In genomic region chr19:10450853-10451609, GRCh38 we compare ENCODE assay signal across 11 cellular contexts. TPM values are rescaled to one million over a fixed set of nuclear protein-coding genes. Genes with fewer than 3 reads are reported as not detected.
DNase-seq lines count a peak whose midpoint lies in the region; ATAC-seq, FAIRE-seq and TF ChIP-seq lines count a peak whose summit lies in the region.
"Had no signal": no experiment of that assay in that cellular context is flagged by ENCODE, and none has a peak within 500 bp of the region (broad histone marks: within the 10 kb centered on the region; RNA-seq: fewer than 3 reads in every experiment).

No MANE protein-coding gene starts in this region.

- H2AFZ ChIP-seq in HCT116 (ENCODE audit: low read depth, low read length, poor library complexity, severe bottlenecking) (no peak overlapping the region), HepG2 (ENCODE audit: low read length) (no peak overlapping the region), GM23248 (no peak overlapping the region)

- CTCF ChIA-PET in HCT116 (lab: Charles Lee) = interaction anchor here (0.7 kb wide), 1 partner anchor 17 kb away, joined by 3 read pairs; no protein-coding TSS in a partner anchor
- CTCF ChIA-PET in HepG2 (lab: Yijun Ruan, JAX; ENCODE audit: low intra/inter-chr PET ratio, low total read pairs) = no interaction called here

- peaks cover 0 to 15% of the 10 kb centered on the region in 2 experiments; a peak in 3 of 4 replicates for H3K36me3 ChIP-seq in HCT116 (ENCODE audit: control insufficient read depth in 1 of 2, insufficient read depth in 2 of 2, low read length in 2 of 2)
- no peaks in the 10 kb centered on the region; a peak in 1 of 5 replicates for H3K36me3 ChIP-seq in HepG2 (replicated peaks in 1 of 2; ENCODE audit: control insufficient read depth in 1 of 2, insufficient read depth in 2 of 2, low read length in 2 of 2)
- H3K36me3 ChIP-seq in GM23248 (ENCODE audit: low read depth) = no peaks in the 10 kb centered on the region

- H4K20me1 ChIP-seq in HCT116 (ENCODE audit: insufficient read depth) (peaks cover 3% of the 10 kb centered on the region; the same call in 1 of the 2 replicates), HepG2 (ENCODE audit: insufficient read depth, low read length) (no peaks in the 10 kb centered on the region), GM23248 (ENCODE audit: insufficient read depth) (no peaks in the 10 kb centered on the region)

- BruUV-seq in HCT116 (replicated peaks; lab: Mats Ljungman, UMichigan) (no TSS peak), HepG2 (replicated peaks; lab: Mats Ljungman, UMichigan) (no TSS peak)

- no peaks in the 10 kb centered on the region for H3F3A ChIP-seq in GM23248 (ENCODE audit: insufficient read depth)

- intact Hi-C loops in HCT116 (cut with micrococcal nuclease) (no loop called here), HepG2 (cut with micrococcal nuclease; ENCODE audit: unreplicated experiment) (no loop called here)

- no peak overlapping the region for H3K4me2 ChIP-seq in HCT116 (ENCODE audit: low read length)
- no peak overlapping the region for H3K4me2 ChIP-seq in HepG2 (ENCODE audit: low read depth, low read length)
- no peak overlapping the region for H3K4me2 ChIP-seq in GM23248 (ENCODE audit: unreplicated experiment)

- DNase-seq in NCI-H2196 (lab: John Stamatoyannopoulos, UW; ENCODE audit: unreplicated experiment) (peak; percentile 45), NCI-H2196 treated with DMSO at 0.1 percent for 48 hours (lab: John Stamatoyannopoulos, UW; ENCODE audit: unreplicated experiment) (no peak), HCT116 (ENCODE audit: low read depth, low spot score) (no peak), SW480 (ENCODE audit: low spot score) (peak; percentile 99), HepG2 (ENCODE audit: low spot score) (no peak), GM23248 (no peak), NCI-H2107 (lab: John Stamatoyannopoulos, UW) (no peak)
- no peak for DNase-seq in activated naive CD4-positive, alpha-beta T cell treated with Interleukin-2 at 50 U/mL for 16 hours
- DNase-seq: glutamatergic neuron; mesenchymal stem cell; NK-92 treated with Interleukin-12 subunit alpha and Interleukin-12 subunit beta, amount 100 ng/mL, for 24 hours had no signal

- H3K9me3 ChIP-seq in HCT116 (ENCODE audit: control insufficient read depth in 1 of 2, insufficient read depth in 1 of 2, low read depth in 1 of 2, low read length in 2 of 2) (no peaks in the 10 kb centered on the region), HepG2 (ENCODE audit: low read length) (no peaks in the 10 kb centered on the region), GM23248 (ENCODE audit: low read depth) (no peaks in the 10 kb centered on the region)

- TF ChIP-seq POLR2A in HCT116 (IDR thresholded peaks at IDR 0.05; ENCODE audit: borderline replicate concordance, extremely low read depth, insufficient read depth, insufficient read length) = no peak
- no peak for TF ChIP-seq POLR2A in HepG2 (IDR thresholded peaks at IDR 0.05; ENCODE audit: insufficient read depth in 1 of 2, low read depth in 2 of 2, low read length in 2 of 2)

- H3K4me3 ChIP-seq in HCT116 (replicated peaks in 1 of 2; ENCODE audit: low read depth in 1 of 2, low read length in 2 of 2) = no peak overlapping the region
- no peak overlapping the region for H3K4me3 ChIP-seq in HepG2 (replicated peaks in 1 of 3; ENCODE audit: insufficient read depth in 1 of 3, low read depth in 2 of 3, low read length in 3 of 3)
- H3K4me3 ChIP-seq in GM23248 = no peak overlapping the region

- in situ Hi-C loops in HepG2 (cut with HindIII; ENCODE audit: extremely low pct_ligation_motif_present, low pct_unique_long_range_greater_than_20kb) (no loop called here), GM23248 (cut with MboI) (no loop called here)

- TF ChIP-seq RAD21 in HCT116 (IDR thresholded peaks at IDR 0.05; ENCODE audit: low read depth) = no peak
- no peak for TF ChIP-seq RAD21 in HepG2 (CRISPR knock-in tag; IDR thresholded peaks at IDR 0.05)

- H3K27ac ChIP-seq in HCT116 (ENCODE audit: low read depth, low read length) (no peak overlapping the region), HepG2 (ENCODE audit: extremely low read length, insufficient read depth, low read length) (no peak overlapping the region), GM23248 (no peak overlapping the region)

- no peak for TF ChIP-seq CTCF in HCT116 (IDR thresholded peaks at IDR 0.05 in 2 of 3, conservative IDR thresholded peaks at IDR 0.05 in 1 of 3; ENCODE audit: borderline replicate concordance in 1 of 3, insufficient read depth in 1 of 3, low read depth in 2 of 3, low read length in 2 of 3)
- TF ChIP-seq CTCF in HepG2 (CRISPR knock-in tag; IDR thresholded peaks at IDR 0.05) = no peak

- RAD21 ChIA-PET in HCT116 (lab: Charles Lee; ENCODE audit: low non-redundant PET in 1 of 2, low total read pairs in 2 of 2, uncharacterized antibody in 2 of 2, unreplicated experiment in 2 of 2) = interaction anchor here in 1 of 2 experiments (0.6 kb wide), 1 partner anchor 268 kb away, joined by 3 read pairs; no protein-coding TSS in a partner anchor

- no peak for FAIRE-seq in HepG2 (lab: Jason Lieb, UNC)

- peak; percentile 89 for ATAC-seq in HCT116
- ATAC-seq in HepG2 = peak; percentile 38; the same call in 2 of the 3 replicates

- H3K4me1 ChIP-seq in HCT116 (ENCODE audit: control insufficient read depth in 1 of 2, insufficient read depth in 2 of 2, low read length in 2 of 2) (peaks cover 0 to 15% of the 10 kb centered on the region in 2 experiments; a peak in 2 of 4 replicates), HepG2 (ENCODE audit: insufficient read depth, low read length) (no peaks in the 10 kb centered on the region), GM23248 (ENCODE audit: insufficient read depth) (no peaks in the 10 kb centered on the region)

- peaks cover 4% of the 10 kb centered on the region; the same call in 1 of the 2 replicates for H3K79me2 ChIP-seq in HCT116 (ENCODE audit: insufficient read depth, low read length)
- no peaks in the 10 kb centered on the region for H3K79me2 ChIP-seq in HepG2 (ENCODE audit: insufficient read depth, low read length)
- no peaks in the 10 kb centered on the region for H3K79me2 ChIP-seq in GM23248 (ENCODE audit: insufficient read depth)

- no peaks in the 10 kb centered on the region for H3K27me3 ChIP-seq in HCT116 (ENCODE audit: insufficient read depth, low read length)
- no peaks in the 10 kb centered on the region for H3K27me3 ChIP-seq in HepG2 (ENCODE audit: control insufficient read depth in 1 of 2, insufficient read depth in 2 of 2, low read length in 2 of 2)
- no peaks in the 10 kb centered on the region for H3K27me3 ChIP-seq in GM23248 (replicated peaks; ENCODE audit: insufficient read depth)

- H3K9me2 ChIP-seq in HCT116 (ENCODE audit: insufficient read depth) (no peaks in the 10 kb centered on the region), GM23248 (ENCODE audit: insufficient read depth) (no peaks in the 10 kb centered on the region)

- H3K9ac ChIP-seq in HCT116 (ENCODE audit: low read length) (no peak overlapping the region), HepG2 (ENCODE audit: insufficient read depth, low read depth, low read length) (no peak overlapping the region), GM23248 (no peak overlapping the region)

- TF ChIP-seq EP300 in HepG2 (IDR thresholded peaks at IDR 0.05; ENCODE audit: low read depth in 2 of 2, low read length in 2 of 2) (no peak), HepG2 (CRISPR knock-in tag; IDR thresholded peaks at IDR 0.05; ENCODE audit: borderline replicate concordance) (no peak)

- WGBS in HepG2 (ENCODE audit: low lambda C conversion rate) = 94% methylated on average over 10 of the region's 25 CpGs
- WGBS in GM23248 (ENCODE audit: low coverage in 1 of 2, low lambda C conversion rate in 2 of 2, missing lambda C conversion rate in 2 of 2), 2 experiments = 86 to 88% methylated on average over 14 to 24 of the region's 25 CpGs

- POLR2A ChIA-PET in HCT116 (lab: Charles Lee) (no interaction called here), HepG2 (lab: Yijun Ruan, JAX) (no interaction called here)

RNA-seq across cellular contexts. Expression of gene PDE4A, which starts 30.7 kb away (rescaled TPM):
- total RNA-seq in HCT116 (2021; ENCODE audit: unreplicated experiment) (33.7 TPM), HepG2 (2016; rRNA removed; fragmentation: Illumina TruSeq; extraction: Trizol) (1.1 TPM in 2 replicates)
- polyA plus RNA-seq in HCT116 (2012) = 23.3 and 25.2 TPM in 2 replicates
- total RNA-seq in HepG2 (2016; cell fraction: cytosol; rRNA removed; fragmentation: Illumina TruSeq; extraction: Trizol; ENCODE audit: low read depth) = 1.5 and 1.6 TPM in 2 replicates
- 0.89 and 1.2 TPM in 2 replicates for total RNA-seq in HepG2 (2016; cell fraction: insoluble cytoplasmic fraction; rRNA removed; fragmentation: Illumina TruSeq; extraction: Trizol)
- total RNA-seq in HepG2 (2016; cell fraction: membrane; rRNA removed; fragmentation: Illumina TruSeq; extraction: Trizol) = 3.6 and 3.7 TPM in 2 replicates
- total RNA-seq in HepG2 (2016; cell fraction: nucleus; rRNA removed; fragmentation: Illumina TruSeq; extraction: Trizol) = 1.3 and 1.5 TPM in 2 replicates
- polyA plus RNA-seq in HepG2 (2011; rRNA removed) (4.1 TPM in 2 replicates), GM23248 (2016; fragmentation: Nextera tagmentation; extraction: Ambion mirVana) (15.9 and 17.4 TPM in 2 replicates)
- 3.5 and 3.8 TPM in 2 replicates for polyA plus RNA-seq in HepG2 (2011; cell fraction: cytosol; rRNA removed)
- polyA plus RNA-seq in HepG2 (2011; cell fraction: nucleus; rRNA removed) = 9.1 and 10.2 TPM in 2 replicates
- 5.1 and 5.7 TPM in 2 replicates for polyA plus RNA-seq in HepG2 (2012)
- polyA plus RNA-seq in HepG2 (2016; cell fraction: cytosol; fragmentation: Illumina TruSeq; extraction: Trizol; ENCODE audit: low read depth) = 3.3 and 3.8 TPM in 2 replicates
- 2.8 and 3.6 TPM in 2 replicates for polyA plus RNA-seq in HepG2 (2016; cell fraction: insoluble cytoplasmic fraction; fragmentation: Illumina TruSeq; extraction: Trizol; ENCODE audit: low read depth)
- 6.6 and 7.6 TPM in 2 replicates for polyA plus RNA-seq in HepG2 (2016; cell fraction: membrane; fragmentation: Illumina TruSeq; extraction: Trizol; ENCODE audit: low read depth)
- 5.9 and 7.4 TPM in 2 replicates for polyA plus RNA-seq in HepG2 (2016; cell fraction: nucleus; fragmentation: Illumina TruSeq; extraction: Trizol; ENCODE audit: insufficient read depth, low read depth)
- polyA minus RNA-seq in HepG2 (2011; rRNA and poly(A)+ RNA removed; ENCODE audit: low replicate concordance) = 1.0 and 6.6 TPM in 2 replicates
- 3.9 and 5.0 TPM in 2 replicates for polyA minus RNA-seq in HepG2 (2011; cell fraction: cytosol; rRNA and poly(A)+ RNA removed)
- 2.6 and 2.9 TPM in 2 replicates for polyA minus RNA-seq in HepG2 (2011; cell fraction: nucleus; rRNA and poly(A)+ RNA removed)
- total RNA-seq in GM23248 (2014; rRNA removed; shearing (Covaris generic)) = 2.4 and 4.7 TPM in 2 replicates

RNA-seq across cellular contexts. Expression of gene CDC37, which starts 47.7 kb away (rescaled TPM):
- total RNA-seq in HCT116 (2021; ENCODE audit: unreplicated experiment) (260 TPM), HepG2 (2016; rRNA removed; fragmentation: Illumina TruSeq; extraction: Trizol) (134 and 158 TPM in 2 replicates)
- polyA plus RNA-seq in HCT116 (2012) = 336 and 355 TPM in 2 replicates
- total RNA-seq in HepG2 (2016; cell fraction: cytosol; rRNA removed; fragmentation: Illumina TruSeq; extraction: Trizol; ENCODE audit: low read depth) = 36.6 and 36.7 TPM in 2 replicates
- total RNA-seq in HepG2 (2016; cell fraction: insoluble cytoplasmic fraction; rRNA removed; fragmentation: Illumina TruSeq; extraction: Trizol) = 125 and 171 TPM in 2 replicates
- total RNA-seq in HepG2 (2016; cell fraction: membrane; rRNA removed; fragmentation: Illumina TruSeq; extraction: Trizol) = 51.9 and 53.0 TPM in 2 replicates
- total RNA-seq in HepG2 (2016; cell fraction: nucleus; rRNA removed; fragmentation: Illumina TruSeq; extraction: Trizol) = 80.1 and 80.2 TPM in 2 replicates
- polyA plus RNA-seq in HepG2 (2011; rRNA removed) (177 and 191 TPM in 2 replicates), GM23248 (2016; fragmentation: Nextera tagmentation; extraction: Ambion mirVana) (288 and 291 TPM in 2 replicates)
- polyA plus RNA-seq in HepG2 (2011; cell fraction: cytosol; rRNA removed) = 157 and 211 TPM in 2 replicates
- 522 and 527 TPM in 2 replicates for polyA plus RNA-seq in HepG2 (2011; cell fraction: nucleus; rRNA removed)
- 89.1 and 94.9 TPM in 2 replicates for polyA plus RNA-seq in HepG2 (2012)
- polyA plus RNA-seq in HepG2 (2016; cell fraction: cytosol; fragmentation: Illumina TruSeq; extraction: Trizol; ENCODE audit: low read depth) = 39.2 and 43.2 TPM in 2 replicates
- 161 and 171 TPM in 2 replicates for polyA plus RNA-seq in HepG2 (2016; cell fraction: insoluble cytoplasmic fraction; fragmentation: Illumina TruSeq; extraction: Trizol; ENCODE audit: low read depth)
- 52.6 and 54.0 TPM in 2 replicates for polyA plus RNA-seq in HepG2 (2016; cell fraction: membrane; fragmentation: Illumina TruSeq; extraction: Trizol; ENCODE audit: low read depth)
- polyA plus RNA-seq in HepG2 (2016; cell fraction: nucleus; fragmentation: Illumina TruSeq; extraction: Trizol; ENCODE audit: insufficient read depth, low read depth) = 240 and 249 TPM in 2 replicates
- 90.9 and 144 TPM in 2 replicates for polyA minus RNA-seq in HepG2 (2011; rRNA and poly(A)+ RNA removed; ENCODE audit: low replicate concordance)
- polyA minus RNA-seq in HepG2 (2011; cell fraction: cytosol; rRNA and poly(A)+ RNA removed) = 42.3 and 52.9 TPM in 2 replicates
- polyA minus RNA-seq in HepG2 (2011; cell fraction: nucleus; rRNA and poly(A)+ RNA removed) = 38.0 and 40.4 TPM in 2 replicates
- 268 and 301 TPM in 2 replicates for total RNA-seq in GM23248 (2014; rRNA removed; shearing (Covaris generic))

RNA-seq across cellular contexts. Expression of gene KEAP1, which starts 52.1 kb away (rescaled TPM):
- total RNA-seq in HCT116 (2021; ENCODE audit: unreplicated experiment) (75.2 TPM), HepG2 (2016; rRNA removed; fragmentation: Illumina TruSeq; extraction: Trizol) (72.9 and 75.5 TPM in 2 replicates)
- polyA plus RNA-seq in HCT116 (2012) = 64.7 and 101 TPM in 2 replicates
- 37.8 and 38.2 TPM in 2 replicates for total RNA-seq in HepG2 (2016; cell fraction: cytosol; rRNA removed; fragmentation: Illumina TruSeq; extraction: Trizol; ENCODE audit: low read depth)
- total RNA-seq in HepG2 (2016; cell fraction: insoluble cytoplasmic fraction; rRNA removed; fragmentation: Illumina TruSeq; extraction: Trizol) = 60.9 and 73.7 TPM in 2 replicates
- total RNA-seq in HepG2 (2016; cell fraction: membrane; rRNA removed; fragmentation: Illumina TruSeq; extraction: Trizol) = 75.5 and 78.9 TPM in 2 replicates
- 35.4 and 45.7 TPM in 2 replicates for total RNA-seq in HepG2 (2016; cell fraction: nucleus; rRNA removed; fragmentation: Illumina TruSeq; extraction: Trizol)
- polyA plus RNA-seq in HepG2 (2011; rRNA removed) (56.7 and 72.4 TPM in 2 replicates), GM23248 (2016; fragmentation: Nextera tagmentation; extraction: Ambion mirVana) (74.4 and 81.5 TPM in 2 replicates)
- polyA plus RNA-seq in HepG2 (2011; cell fraction: cytosol; rRNA removed) = 40.4 and 55.8 TPM in 2 replicates
- 51.5 and 70.2 TPM in 2 replicates for polyA plus RNA-seq in HepG2 (2011; cell fraction: nucleus; rRNA removed)
- 46.5 and 50.3 TPM in 2 replicates for polyA plus RNA-seq in HepG2 (2012)
- polyA plus RNA-seq in HepG2 (2016; cell fraction: cytosol; fragmentation: Illumina TruSeq; extraction: Trizol; ENCODE audit: low read depth) = 24.3 and 29.7 TPM in 2 replicates
- 71.7 and 84.0 TPM in 2 replicates for polyA plus RNA-seq in HepG2 (2016; cell fraction: insoluble cytoplasmic fraction; fragmentation: Illumina TruSeq; extraction: Trizol; ENCODE audit: low read depth)
- polyA plus RNA-seq in HepG2 (2016; cell fraction: membrane; fragmentation: Illumina TruSeq; extraction: Trizol; ENCODE audit: low read depth) = 56.3 and 60.2 TPM in 2 replicates
- polyA plus RNA-seq in HepG2 (2016; cell fraction: nucleus; fragmentation: Illumina TruSeq; extraction: Trizol; ENCODE audit: insufficient read depth, low read depth) = 62.2 and 71.4 TPM in 2 replicates
- polyA minus RNA-seq in HepG2 (2011; rRNA and poly(A)+ RNA removed; ENCODE audit: low replicate concordance) = 113 and 248 TPM in 2 replicates
- 40.0 and 43.1 TPM in 2 replicates for polyA minus RNA-seq in HepG2 (2011; cell fraction: cytosol; rRNA and poly(A)+ RNA removed)
- polyA minus RNA-seq in HepG2 (2011; cell fraction: nucleus; rRNA and poly(A)+ RNA removed) = 24.3 and 29.7 TPM in 2 replicates
- 93.2 and 99.5 TPM in 2 replicates for total RNA-seq in GM23248 (2014; rRNA removed; shearing (Covaris generic))

Comparison
In these comparisons a context has a peak if more than half of its experiments do, and no peak if none do; other contexts are left out.
1. DNase-seq: peak in NCI-H2196 (single experiment) and SW480 (single experiment); none in NCI-H2196 treated with DMSO at 0.1 percent for 48 hours (single experiment), HCT116 (single experiment), HepG2 (single experiment), activated naive CD4-positive, alpha-beta T cell treated with Interleukin-2 at 50 U/mL for 16 hours (single experiment), GM23248 (single experiment) and NCI-H2107 (single experiment).